Comparison of ENCODE assay signal across 8 cellular contexts in the genomic region with DNA sequence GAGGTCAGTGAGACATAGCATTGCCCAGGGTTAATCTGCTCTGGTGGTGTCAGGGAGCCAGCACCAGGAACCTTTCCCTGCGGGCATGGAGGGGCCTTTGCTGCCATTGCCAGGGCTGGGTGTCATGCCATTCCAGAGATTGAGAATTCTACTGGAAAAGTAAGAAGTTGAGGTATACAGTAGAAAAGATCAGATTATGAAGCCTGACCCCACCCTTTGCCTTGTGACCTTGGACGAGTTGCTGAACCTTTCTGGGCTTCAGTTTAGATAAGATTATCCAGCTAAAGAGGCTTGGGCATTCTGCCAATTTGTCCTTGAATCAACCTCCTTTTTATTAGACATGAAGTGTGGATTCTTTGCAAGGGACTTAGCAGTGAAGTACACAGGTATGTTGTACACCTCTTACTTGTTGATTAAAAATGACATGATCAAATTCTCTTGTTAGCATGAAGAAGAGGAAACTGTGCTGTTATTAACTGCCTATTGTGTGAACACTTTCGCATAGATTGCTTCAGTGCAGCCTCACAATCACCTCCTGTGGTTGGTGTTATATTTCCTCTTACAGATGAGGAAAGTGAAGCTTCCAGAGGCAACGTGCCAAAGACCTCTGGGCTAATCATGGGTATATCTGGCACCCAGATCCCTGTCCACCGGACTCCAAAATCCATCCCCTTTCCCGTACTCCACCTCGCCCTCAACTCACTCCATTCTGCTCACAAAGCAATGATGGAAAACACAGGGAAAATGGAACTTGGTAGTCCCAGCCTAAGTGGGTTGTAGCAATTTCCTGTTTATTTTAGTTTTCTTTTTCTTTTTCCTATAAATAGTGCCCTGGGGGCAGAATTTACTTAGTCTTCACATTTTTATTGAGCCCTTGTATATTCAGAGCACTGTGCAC.
A peak's percentile ranks its signal among the peaks of the same experiment; 100 is the strongest.
DNase-seq lines count a peak whose midpoint lies in the region; ATAC-seq, FAIRE-seq and TF ChIP-seq lines count a peak whose summit lies in the region.

No MANE protein-coding gene starts in this region.

- CTCF ChIA-PET in activated CD4-positive, alpha-beta T cell treated with anti-CD3 and anti-CD28 coated beads for 36 hours (lab: Charles Lee) = no interaction called here

- no peak overlapping the region for H3K4me3 Mint-ChIP-seq in activated naive CD4-positive, alpha-beta T cell treated with anti-CD3 and anti-CD28 coated beads, Interleukin-2, amount 50 U/mL, for 24 hours
- H3K4me3 Mint-ChIP-seq in type B pancreatic cell = peak overlapping the region; percentile 14
- H3K4me3 Mint-ChIP-seq in activated CD4-positive, alpha-beta T cell treated with anti-CD3 and anti-CD28 coated beads for 36 hours = no peak overlapping the region

- peaks cover 61% of the 10 kb centered on the region for H3K4me1 Mint-ChIP-seq in activated naive CD4-positive, alpha-beta T cell treated with anti-CD3 and anti-CD28 coated beads, Interleukin-2, amount 50 U/mL, for 24 hours
- H3K4me1 Mint-ChIP-seq in type B pancreatic cell (ENCODE audit: unreplicated experiment) = peaks cover 46% of the 10 kb centered on the region
- peaks cover 49% of the 10 kb centered on the region for H3K4me1 Mint-ChIP-seq in activated CD4-positive, alpha-beta T cell treated with anti-CD3 and anti-CD28 coated beads for 36 hours

- no peak for ATAC-seq in HG02571 (IDR thresholded peaks at IDR 0.05; ENCODE audit: unreplicated experiment)
- no peak for ATAC-seq in activated CD4-positive, alpha-beta T cell treated with anti-CD3 and anti-CD28 coated beads for 36 hours

- peak overlapping the region; percentile 24 for H3K27ac Mint-ChIP-seq in activated naive CD4-positive, alpha-beta T cell treated with anti-CD3 and anti-CD28 coated beads, Interleukin-2, amount 50 U/mL, for 24 hours
- H3K27ac Mint-ChIP-seq in type B pancreatic cell = peak overlapping the region; percentile 45
- H3K27ac Mint-ChIP-seq in activated CD4-positive, alpha-beta T cell treated with anti-CD3 and anti-CD28 coated beads for 36 hours = no peak overlapping the region

- DNase-seq in activated naive CD4-positive, alpha-beta T cell treated with anti-CD3 and anti-CD28 coated beads, Interleukin-2, amount 50 U/mL, for 16 hours = no peak
- DNase-seq in NCI-H748 treated with DMSO at 0.1 percent for 48 hours (lab: John Stamatoyannopoulos, UW) (peak; percentile 73), dermis microvascular lymphatic vessel endothelial cell (ENCODE audit: low read depth in 2 of 2) (peak; percentile 8 to 14), type B pancreatic cell (ENCODE audit: extremely low spot score, unreplicated experiment) (no peak), HTR-8/SVneo (ENCODE audit: insufficient read length, low spot score) (no peak)
- no peak for DNase-seq in activated CD4-positive, alpha-beta T cell treated with anti-CD3 and anti-CD28 coated beads for 36 hours

- H3K27me3 Mint-ChIP-seq in activated naive CD4-positive, alpha-beta T cell treated with anti-CD3 and anti-CD28 coated beads, Interleukin-2, amount 50 U/mL, for 24 hours = no peaks in the 10 kb centered on the region
- no peaks in the 10 kb centered on the region for H3K27me3 Mint-ChIP-seq in type B pancreatic cell
- H3K27me3 Mint-ChIP-seq in activated CD4-positive, alpha-beta T cell treated with anti-CD3 and anti-CD28 coated beads for 36 hours = no peaks in the 10 kb centered on the region

- no peak for FAIRE-seq in HTR-8/SVneo (lab: Jason Lieb, UNC)

- no peaks in the 10 kb centered on the region for H3K9me3 Mint-ChIP-seq in activated naive CD4-positive, alpha-beta T cell treated with anti-CD3 and anti-CD28 coated beads, Interleukin-2, amount 50 U/mL, for 24 hours
- no peaks in the 10 kb centered on the region for H3K9me3 Mint-ChIP-seq in type B pancreatic cell
- no peaks in the 10 kb centered on the region for H3K9me3 Mint-ChIP-seq in activated CD4-positive, alpha-beta T cell treated with anti-CD3 and anti-CD28 coated beads for 36 hours (ENCODE audit: low read depth)

- H3K36me3 Mint-ChIP-seq in activated naive CD4-positive, alpha-beta T cell treated with anti-CD3 and anti-CD28 coated beads, Interleukin-2, amount 50 U/mL, for 24 hours = peaks cover 4% of the 10 kb centered on the region
- peaks cover 9% of the 10 kb centered on the region for H3K36me3 Mint-ChIP-seq in type B pancreatic cell
- peaks cover 2% of the 10 kb centered on the region for H3K36me3 Mint-ChIP-seq in activated CD4-positive, alpha-beta T cell treated with anti-CD3 and anti-CD28 coated beads for 36 hours (ENCODE audit: low read depth)

- intact Hi-C loops in activated CD4-positive, alpha-beta T cell treated with anti-CD3 and anti-CD28 coated beads for 36 hours (cut with DNase I, micrococcal nuclease) = no loop called here

- POLR2A ChIA-PET in activated CD4-positive, alpha-beta T cell treated with anti-CD3 and anti-CD28 coated beads for 36 hours (lab: Charles Lee) = no interaction called here

- no peak for TF ChIP-seq CTCF in type B pancreatic cell (conservative IDR thresholded peaks at IDR 0.05)

Comparison
In these comparisons a context has a peak if more than half of its experiments do, and no peak if none do; other contexts are left out.
1. DNase-seq: peak in NCI-H748 treated with DMSO at 0.1 percent for 48 hours (single experiment) and dermis microvascular lymphatic vessel endothelial cell (2 of 2); none in activated naive CD4-positive, alpha-beta T cell treated with anti-CD3 and anti-CD28 coated beads, Interleukin-2, amount 50 U/mL, for 16 hours (single experiment), type B pancreatic cell (single experiment), HTR-8/SVneo (single experiment) and activated CD4-positive, alpha-beta T cell treated with anti-CD3 and anti-CD28 coated beads for 36 hours (single experiment).